1 cellular context compared by ENCODE assay signal in the genomic region with DNA sequence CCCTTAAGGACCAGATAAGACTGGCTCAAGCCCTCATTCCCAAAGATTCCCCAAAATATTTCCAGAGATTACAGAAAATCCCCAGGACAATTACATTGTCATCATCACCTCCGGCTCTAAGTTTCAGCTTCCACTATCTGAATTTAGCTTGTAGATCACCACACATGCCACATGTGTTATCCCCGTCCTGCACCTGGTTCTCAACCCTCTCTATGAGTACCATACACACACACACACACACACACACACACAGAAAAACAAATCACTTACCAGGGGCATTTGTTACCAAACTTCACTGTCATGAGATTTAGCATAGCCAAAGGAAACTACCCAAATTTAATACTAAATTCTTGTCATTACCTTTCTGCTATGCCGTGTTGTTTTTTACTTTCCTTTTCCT.
A peak's percentile ranks its signal among the peaks of the same experiment; 100 is the strongest.
TF ChIP-seq lines count a peak whose summit lies in the region.

No MANE protein-coding gene starts in this region.

TF ChIP-seq in K562, 482 proteins besides CTCF, POLR2A, EP300 and RAD21 (continued from another document and continues in another):
- TF ChIP-seq, protein P1, sequence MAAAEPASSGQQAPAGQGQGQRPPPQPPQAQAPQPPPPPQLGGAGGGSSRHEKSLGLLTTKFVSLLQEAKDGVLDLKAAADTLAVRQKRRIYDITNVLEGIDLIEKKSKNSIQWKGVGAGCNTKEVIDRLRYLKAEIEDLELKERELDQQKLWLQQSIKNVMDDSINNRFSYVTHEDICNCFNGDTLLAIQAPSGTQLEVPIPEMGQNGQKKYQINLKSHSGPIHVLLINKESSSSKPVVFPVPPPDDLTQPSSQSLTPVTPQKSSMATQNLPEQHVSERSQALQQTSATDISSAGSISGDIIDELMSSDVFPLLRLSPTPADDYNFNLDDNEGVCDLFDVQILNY (CRISPR knock-in tag; IDR thresholded peaks at IDR 0.05), result no peak
- TF ChIP-seq RBM39 (optimal IDR thresholded peaks at IDR 0.05; ENCODE audit: low read depth, low read length) (no peak), KDM2B (CRISPR knock-in tag; IDR thresholded peaks at IDR 0.05) (no peak), SRSF9 (IDR thresholded peaks at IDR 0.05; ENCODE audit: borderline replicate concordance, low read depth, low read length) (no peak), NFIX (CRISPR knock-in tag; IDR thresholded peaks at IDR 0.05; ENCODE audit: low read depth) (no peak), ZBTB17 (CRISPR knock-in tag; IDR thresholded peaks at IDR 0.05) (no peak), FUS (optimal IDR thresholded peaks at IDR 0.05; ENCODE audit: low read depth, low read length) (no peak), PCBP1 (IDR thresholded peaks at IDR 0.05; ENCODE audit: low read depth, low read length, poor library complexity, severe bottlenecking) (no peak), TBL1XR1 (IDR thresholded peaks at IDR 0.05; ENCODE audit: low read length in 2 of 2) (no peak), TAF7 (tag; IDR thresholded peaks at IDR 0.05) (no peak), SMAD3 (CRISPR knock-in tag; conservative IDR thresholded peaks at IDR 0.05) (no peak), FOS (IDR thresholded peaks at IDR 0.05; ENCODE audit: extremely low read depth, insufficient read length) (no peak), ZNF253 (CRISPR knock-in tag; conservative IDR thresholded peaks at IDR 0.05) (no peak), TRIM24 (IDR thresholded peaks at IDR 0.05) (no peak), ZFX (CRISPR knock-in tag; IDR thresholded peaks at IDR 0.05) (no peak), HDAC2 (IDR thresholded peaks at IDR 0.05) (no peak), ZNF24 (IDR thresholded peaks at IDR 0.05) (no peak), DMBX1 (CRISPR knock-in tag; IDR thresholded peaks at IDR 0.05; ENCODE audit: borderline replicate concordance) (no peak), ESRRA (IDR thresholded peaks at IDR 0.05; ENCODE audit: borderline replicate concordance, low read depth) (no peak), CREB1 (IDR thresholded peaks at IDR 0.05) (no peak), CREB1 (CRISPR knock-in tag; IDR thresholded peaks at IDR 0.05) (no peak), CBX5 (IDR thresholded peaks at IDR 0.05; ENCODE audit: borderline replicate concordance, low read depth) (no peak), ZNF695 (CRISPR knock-in tag; IDR thresholded peaks at IDR 0.05) (no peak), ZNF316 (IDR thresholded peaks at IDR 0.05) (0 out of 2 replicates have a peak, but pooled peaks have one; percentile 2), KLF16 (IDR thresholded peaks at IDR 0.05) (no peak), XRCC5 (IDR thresholded peaks at IDR 0.05; ENCODE audit: low read depth, low read length) (no peak), RAD51 (IDR thresholded peaks at IDR 0.05; ENCODE audit: borderline replicate concordance, low read depth) (no peak), ZC3H8 (IDR thresholded peaks at IDR 0.05) (no peak), BRCA1 (IDR thresholded peaks at IDR 0.05) (no peak), BRCA1 (CRISPR knock-in tag; IDR thresholded peaks at IDR 0.05) (no peak), ZNF282 (CRISPR knock-in tag; IDR thresholded peaks at IDR 0.05) (no peak), ETV6 (IDR thresholded peaks at IDR 0.05; ENCODE audit: borderline replicate concordance in 1 of 2, low read depth in 2 of 2, low read length in 1 of 2) (no peak), ETV6 (CRISPR knock-in tag; IDR thresholded peaks at IDR 0.05; ENCODE audit: borderline replicate concordance) (no peak), CREBBP (IDR thresholded peaks at IDR 0.05; ENCODE audit: low read depth, low read length) (no peak)
- TF ChIP-seq, protein P2, sequence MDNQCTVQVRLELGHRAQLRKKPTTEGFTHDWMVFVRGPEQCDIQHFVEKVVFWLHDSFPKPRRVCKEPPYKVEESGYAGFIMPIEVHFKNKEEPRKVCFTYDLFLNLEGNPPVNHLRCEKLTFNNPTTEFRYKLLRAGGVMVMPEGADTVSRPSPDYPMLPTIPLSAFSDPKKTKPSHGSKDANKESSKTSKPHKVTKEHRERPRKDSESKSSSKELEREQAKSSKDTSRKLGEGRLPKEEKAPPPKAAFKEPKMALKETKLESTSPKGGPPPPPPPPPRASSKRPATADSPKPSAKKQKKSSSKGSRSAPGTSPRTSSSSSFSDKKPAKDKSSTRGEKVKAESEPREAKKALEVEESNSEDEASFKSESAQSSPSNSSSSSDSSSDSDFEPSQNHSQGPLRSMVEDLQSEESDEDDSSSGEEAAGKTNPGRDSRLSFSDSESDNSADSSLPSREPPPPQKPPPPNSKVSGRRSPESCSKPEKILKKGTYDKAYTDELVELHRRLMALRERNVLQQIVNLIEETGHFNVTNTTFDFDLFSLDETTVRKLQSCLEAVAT (IDR thresholded peaks at IDR 0.05), result peak in 1 of 2 experiments; percentile 69; a peak in 1 of 4 replicates
- TF ChIP-seq, protein P3, sequence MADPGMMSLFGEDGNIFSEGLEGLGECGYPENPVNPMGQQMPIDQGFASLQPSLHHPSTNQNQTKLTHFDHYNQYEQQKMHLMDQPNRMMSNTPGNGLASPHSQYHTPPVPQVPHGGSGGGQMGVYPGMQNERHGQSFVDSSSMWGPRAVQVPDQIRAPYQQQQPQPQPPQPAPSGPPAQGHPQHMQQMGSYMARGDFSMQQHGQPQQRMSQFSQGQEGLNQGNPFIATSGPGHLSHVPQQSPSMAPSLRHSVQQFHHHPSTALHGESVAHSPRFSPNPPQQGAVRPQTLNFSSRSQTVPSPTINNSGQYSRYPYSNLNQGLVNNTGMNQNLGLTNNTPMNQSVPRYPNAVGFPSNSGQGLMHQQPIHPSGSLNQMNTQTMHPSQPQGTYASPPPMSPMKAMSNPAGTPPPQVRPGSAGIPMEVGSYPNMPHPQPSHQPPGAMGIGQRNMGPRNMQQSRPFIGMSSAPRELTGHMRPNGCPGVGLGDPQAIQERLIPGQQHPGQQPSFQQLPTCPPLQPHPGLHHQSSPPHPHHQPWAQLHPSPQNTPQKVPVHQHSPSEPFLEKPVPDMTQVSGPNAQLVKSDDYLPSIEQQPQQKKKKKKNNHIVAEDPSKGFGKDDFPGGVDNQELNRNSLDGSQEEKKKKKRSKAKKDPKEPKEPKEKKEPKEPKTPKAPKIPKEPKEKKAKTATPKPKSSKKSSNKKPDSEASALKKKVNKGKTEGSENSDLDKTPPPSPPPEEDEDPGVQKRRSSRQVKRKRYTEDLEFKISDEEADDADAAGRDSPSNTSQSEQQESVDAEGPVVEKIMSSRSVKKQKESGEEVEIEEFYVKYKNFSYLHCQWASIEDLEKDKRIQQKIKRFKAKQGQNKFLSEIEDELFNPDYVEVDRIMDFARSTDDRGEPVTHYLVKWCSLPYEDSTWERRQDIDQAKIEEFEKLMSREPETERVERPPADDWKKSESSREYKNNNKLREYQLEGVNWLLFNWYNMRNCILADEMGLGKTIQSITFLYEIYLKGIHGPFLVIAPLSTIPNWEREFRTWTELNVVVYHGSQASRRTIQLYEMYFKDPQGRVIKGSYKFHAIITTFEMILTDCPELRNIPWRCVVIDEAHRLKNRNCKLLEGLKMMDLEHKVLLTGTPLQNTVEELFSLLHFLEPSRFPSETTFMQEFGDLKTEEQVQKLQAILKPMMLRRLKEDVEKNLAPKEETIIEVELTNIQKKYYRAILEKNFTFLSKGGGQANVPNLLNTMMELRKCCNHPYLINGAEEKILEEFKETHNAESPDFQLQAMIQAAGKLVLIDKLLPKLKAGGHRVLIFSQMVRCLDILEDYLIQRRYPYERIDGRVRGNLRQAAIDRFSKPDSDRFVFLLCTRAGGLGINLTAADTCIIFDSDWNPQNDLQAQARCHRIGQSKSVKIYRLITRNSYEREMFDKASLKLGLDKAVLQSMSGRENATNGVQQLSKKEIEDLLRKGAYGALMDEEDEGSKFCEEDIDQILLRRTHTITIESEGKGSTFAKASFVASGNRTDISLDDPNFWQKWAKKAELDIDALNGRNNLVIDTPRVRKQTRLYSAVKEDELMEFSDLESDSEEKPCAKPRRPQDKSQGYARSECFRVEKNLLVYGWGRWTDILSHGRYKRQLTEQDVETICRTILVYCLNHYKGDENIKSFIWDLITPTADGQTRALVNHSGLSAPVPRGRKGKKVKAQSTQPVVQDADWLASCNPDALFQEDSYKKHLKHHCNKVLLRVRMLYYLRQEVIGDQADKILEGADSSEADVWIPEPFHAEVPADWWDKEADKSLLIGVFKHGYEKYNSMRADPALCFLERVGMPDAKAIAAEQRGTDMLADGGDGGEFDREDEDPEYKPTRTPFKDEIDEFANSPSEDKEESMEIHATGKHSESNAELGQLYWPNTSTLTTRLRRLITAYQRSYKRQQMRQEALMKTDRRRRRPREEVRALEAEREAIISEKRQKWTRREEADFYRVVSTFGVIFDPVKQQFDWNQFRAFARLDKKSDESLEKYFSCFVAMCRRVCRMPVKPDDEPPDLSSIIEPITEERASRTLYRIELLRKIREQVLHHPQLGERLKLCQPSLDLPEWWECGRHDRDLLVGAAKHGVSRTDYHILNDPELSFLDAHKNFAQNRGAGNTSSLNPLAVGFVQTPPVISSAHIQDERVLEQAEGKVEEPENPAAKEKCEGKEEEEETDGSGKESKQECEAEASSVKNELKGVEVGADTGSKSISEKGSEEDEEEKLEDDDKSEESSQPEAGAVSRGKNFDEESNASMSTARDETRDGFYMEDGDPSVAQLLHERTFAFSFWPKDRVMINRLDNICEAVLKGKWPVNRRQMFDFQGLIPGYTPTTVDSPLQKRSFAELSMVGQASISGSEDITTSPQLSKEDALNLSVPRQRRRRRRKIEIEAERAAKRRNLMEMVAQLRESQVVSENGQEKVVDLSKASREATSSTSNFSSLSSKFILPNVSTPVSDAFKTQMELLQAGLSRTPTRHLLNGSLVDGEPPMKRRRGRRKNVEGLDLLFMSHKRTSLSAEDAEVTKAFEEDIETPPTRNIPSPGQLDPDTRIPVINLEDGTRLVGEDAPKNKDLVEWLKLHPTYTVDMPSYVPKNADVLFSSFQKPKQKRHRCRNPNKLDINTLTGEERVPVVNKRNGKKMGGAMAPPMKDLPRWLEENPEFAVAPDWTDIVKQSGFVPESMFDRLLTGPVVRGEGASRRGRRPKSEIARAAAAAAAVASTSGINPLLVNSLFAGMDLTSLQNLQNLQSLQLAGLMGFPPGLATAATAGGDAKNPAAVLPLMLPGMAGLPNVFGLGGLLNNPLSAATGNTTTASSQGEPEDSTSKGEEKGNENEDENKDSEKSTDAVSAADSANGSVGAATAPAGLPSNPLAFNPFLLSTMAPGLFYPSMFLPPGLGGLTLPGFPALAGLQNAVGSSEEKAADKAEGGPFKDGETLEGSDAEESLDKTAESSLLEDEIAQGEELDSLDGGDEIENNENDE (IDR thresholded peaks at IDR 0.05; ENCODE audit: low read depth, low read length), result no peak
- TF ChIP-seq, protein P4, sequence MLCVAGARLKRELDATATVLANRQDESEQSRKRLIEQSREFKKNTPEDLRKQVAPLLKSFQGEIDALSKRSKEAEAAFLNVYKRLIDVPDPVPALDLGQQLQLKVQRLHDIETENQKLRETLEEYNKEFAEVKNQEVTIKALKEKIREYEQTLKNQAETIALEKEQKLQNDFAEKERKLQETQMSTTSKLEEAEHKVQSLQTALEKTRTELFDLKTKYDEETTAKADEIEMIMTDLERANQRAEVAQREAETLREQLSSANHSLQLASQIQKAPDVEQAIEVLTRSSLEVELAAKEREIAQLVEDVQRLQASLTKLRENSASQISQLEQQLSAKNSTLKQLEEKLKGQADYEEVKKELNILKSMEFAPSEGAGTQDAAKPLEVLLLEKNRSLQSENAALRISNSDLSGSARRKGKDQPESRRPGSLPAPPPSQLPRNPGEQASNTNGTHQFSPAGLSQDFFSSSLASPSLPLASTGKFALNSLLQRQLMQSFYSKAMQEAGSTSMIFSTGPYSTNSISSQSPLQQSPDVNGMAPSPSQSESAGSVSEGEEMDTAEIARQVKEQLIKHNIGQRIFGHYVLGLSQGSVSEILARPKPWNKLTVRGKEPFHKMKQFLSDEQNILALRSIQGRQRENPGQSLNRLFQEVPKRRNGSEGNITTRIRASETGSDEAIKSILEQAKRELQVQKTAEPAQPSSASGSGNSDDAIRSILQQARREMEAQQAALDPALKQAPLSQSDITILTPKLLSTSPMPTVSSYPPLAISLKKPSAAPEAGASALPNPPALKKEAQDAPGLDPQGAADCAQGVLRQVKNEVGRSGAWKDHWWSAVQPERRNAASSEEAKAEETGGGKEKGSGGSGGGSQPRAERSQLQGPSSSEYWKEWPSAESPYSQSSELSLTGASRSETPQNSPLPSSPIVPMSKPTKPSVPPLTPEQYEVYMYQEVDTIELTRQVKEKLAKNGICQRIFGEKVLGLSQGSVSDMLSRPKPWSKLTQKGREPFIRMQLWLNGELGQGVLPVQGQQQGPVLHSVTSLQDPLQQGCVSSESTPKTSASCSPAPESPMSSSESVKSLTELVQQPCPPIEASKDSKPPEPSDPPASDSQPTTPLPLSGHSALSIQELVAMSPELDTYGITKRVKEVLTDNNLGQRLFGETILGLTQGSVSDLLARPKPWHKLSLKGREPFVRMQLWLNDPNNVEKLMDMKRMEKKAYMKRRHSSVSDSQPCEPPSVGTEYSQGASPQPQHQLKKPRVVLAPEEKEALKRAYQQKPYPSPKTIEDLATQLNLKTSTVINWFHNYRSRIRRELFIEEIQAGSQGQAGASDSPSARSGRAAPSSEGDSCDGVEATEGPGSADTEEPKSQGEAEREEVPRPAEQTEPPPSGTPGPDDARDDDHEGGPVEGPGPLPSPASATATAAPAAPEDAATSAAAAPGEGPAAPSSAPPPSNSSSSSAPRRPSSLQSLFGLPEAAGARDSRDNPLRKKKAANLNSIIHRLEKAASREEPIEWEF (CRISPR knock-in tag; IDR thresholded peaks at IDR 0.05), result no peak
- TF ChIP-seq, protein P5, sequence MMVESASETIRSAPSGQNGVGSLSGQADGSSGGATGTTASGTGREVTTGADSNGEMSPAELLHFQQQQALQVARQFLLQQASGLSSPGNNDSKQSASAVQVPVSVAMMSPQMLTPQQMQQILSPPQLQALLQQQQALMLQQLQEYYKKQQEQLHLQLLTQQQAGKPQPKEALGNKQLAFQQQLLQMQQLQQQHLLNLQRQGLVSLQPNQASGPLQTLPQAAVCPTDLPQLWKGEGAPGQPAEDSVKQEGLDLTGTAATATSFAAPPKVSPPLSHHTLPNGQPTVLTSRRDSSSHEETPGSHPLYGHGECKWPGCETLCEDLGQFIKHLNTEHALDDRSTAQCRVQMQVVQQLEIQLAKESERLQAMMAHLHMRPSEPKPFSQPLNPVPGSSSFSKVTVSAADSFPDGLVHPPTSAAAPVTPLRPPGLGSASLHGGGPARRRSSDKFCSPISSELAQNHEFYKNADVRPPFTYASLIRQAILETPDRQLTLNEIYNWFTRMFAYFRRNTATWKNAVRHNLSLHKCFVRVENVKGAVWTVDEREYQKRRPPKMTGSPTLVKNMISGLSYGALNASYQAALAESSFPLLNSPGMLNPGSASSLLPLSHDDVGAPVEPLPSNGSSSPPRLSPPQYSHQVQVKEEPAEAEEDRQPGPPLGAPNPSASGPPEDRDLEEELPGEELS (CRISPR knock-in tag; IDR thresholded peaks at IDR 0.05; ENCODE audit: borderline replicate concordance), result no peak
- TF ChIP-seq, protein P6, sequence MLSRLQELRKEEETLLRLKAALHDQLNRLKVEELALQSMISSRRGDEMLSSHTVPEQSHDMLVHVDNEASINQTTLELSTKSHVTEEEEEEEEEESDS (CRISPR knock-in tag; IDR thresholded peaks at IDR 0.05), result no peak
